Comparison of ENCODE assay signal across 22 cellular contexts in the genomic region with DNA sequence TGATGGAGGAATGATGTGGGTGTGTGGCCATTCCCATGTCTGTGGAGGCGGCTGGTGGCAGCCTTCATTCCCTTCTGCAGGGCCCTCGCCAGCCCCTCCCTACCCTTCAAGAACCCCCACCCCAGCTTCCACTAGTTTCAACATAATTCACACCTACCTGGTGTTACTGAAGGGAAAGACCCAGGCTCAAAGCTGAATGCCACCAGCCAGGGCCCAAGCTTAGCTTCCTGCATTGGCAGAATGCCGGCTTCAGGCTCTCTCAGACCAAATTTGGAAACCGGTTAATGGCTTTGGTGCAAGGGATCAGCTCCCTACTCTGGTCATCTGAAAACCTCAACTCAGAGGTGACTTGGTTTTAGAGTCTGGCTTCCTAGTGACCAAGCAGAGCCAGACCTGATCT. TPM values are rescaled to one million over a fixed set of nuclear protein-coding genes. Genes with fewer than 3 reads are reported as not detected.
DNase-seq lines count a peak whose midpoint lies in the region; ATAC-seq and TF ChIP-seq lines count a peak whose summit lies in the region.
"Had no signal": no experiment of that assay in that cellular context is flagged by ENCODE, and none has a peak within 500 bp of the region (broad histone marks: within the 10 kb centered on the region; RNA-seq: fewer than 3 reads in every experiment).

No MANE protein-coding gene starts in this region.

- ATAC-seq in sciatic nerve (no peak), HG03521 (IDR thresholded peaks at IDR 0.05; ENCODE audit: unreplicated experiment) (no peak), GM18520 (IDR thresholded peaks at IDR 0.05; ENCODE audit: unreplicated experiment) (no peak)
- ATAC-seq: HCT116, Right ventricle myocardium inferior had no signal

- H3K9me3 ChIP-seq in left ventricle myocardium inferior (replicated peaks) (no peaks in the 10 kb centered on the region), right atrium auricular region (no peaks in the 10 kb centered on the region)
- H3K9me3 ChIP-seq: BLaER1 treated with 17β-estradiol and CSF1 and Interleukin-3, amounts not matched to agents 10 nM and 100 nM; SJSA1 had no signal

- H3K27ac ChIP-seq in left ventricle myocardium inferior (replicated peaks) (peak overlapping the region; percentile 36), right atrium auricular region (no peak overlapping the region), RWPE1 (peak overlapping the region; percentile 43)
- H3K27ac ChIP-seq: BLaER1 treated with 17β-estradiol and CSF1 and Interleukin-3, amounts not matched to agents 10 nM and 100 nM; SJSA1 had no signal

- no peaks in the 10 kb centered on the region for H3K27me3 ChIP-seq in left ventricle myocardium inferior (ENCODE audit: low read depth)
- no peaks in the 10 kb centered on the region for H3K27me3 ChIP-seq in right atrium auricular region
- H3K27me3 ChIP-seq: SJSA1 had no signal

- H3K36me3 ChIP-seq in left ventricle myocardium inferior = peaks cover 50% of the 10 kb centered on the region
- peaks cover 42% of the 10 kb centered on the region for H3K36me3 ChIP-seq in right atrium auricular region

- TF ChIP-seq CTCF in left ventricle myocardium inferior (IDR thresholded peaks at IDR 0.05; ENCODE audit: borderline replicate concordance) (no peak), right atrium auricular region (IDR thresholded peaks at IDR 0.05) (no peak), RWPE1 (conservative IDR thresholded peaks at IDR 0.05; ENCODE audit: low read depth) (no peak)

- DNase-seq in left ventricle myocardium inferior (no peak), right atrium auricular region (ENCODE audit: low spot score) (no peak), RWPE1 (ENCODE audit: low spot score) (no peak), globus pallidus (ENCODE audit: low spot score) (peak; percentile 20), sciatic nerve (ENCODE audit: low spot score) (no peak)
- DNase-seq: AML-193; CD4-positive, alpha-beta memory T cell; COR-L47; DMS53; KG1; MM.1S; NCI-H2029; NCI-H446; NCI-H524 treated with DMSO at 0.1 percent for 48 hours; NCI-H774 had no signal

- CTCF ChIA-PET in RWPE1 (lab: Yijun Ruan, JAX) = interaction anchor here (0.6 kb wide), 1 partner anchor 36 kb away, joined by 3 read pairs; no protein-coding TSS in a partner anchor

- H3K4me1 ChIP-seq in left ventricle myocardium inferior (peaks cover 17% of the 10 kb centered on the region), right atrium auricular region (peaks cover 0 to 12% of the 10 kb centered on the region in 2 donors)
- H3K4me1 ChIP-seq: SJSA1 had no signal

- POLR2A ChIA-PET in RWPE1 (lab: Yijun Ruan, JAX; ENCODE audit: low non-redundant PET) = no interaction called here

- H3K4me3 ChIP-seq in left ventricle myocardium inferior = no peak overlapping the region
- H3K4me3 ChIP-seq in right atrium auricular region = no peak overlapping the region
- H3K4me3 ChIP-seq: BLaER1 treated with 17β-estradiol and CSF1 and Interleukin-3, amounts not matched to agents 10 nM and 100 nM; SJSA1 had no signal

- intact Hi-C loops in left ventricle myocardium inferior (cut with micrococcal nuclease) (no loop called here), sciatic nerve (cut with DNase I) (no loop called here)

RNA-seq across cellular contexts. Expression of a gene that starts 16.9 kb away (rescaled TPM):
- total RNA-seq in left ventricle myocardium inferior = 0.93 TPM
- 10 to 100 TPM in 1 of 2 donors, 1 to 10 TPM in 1; 3.0 to 48.4 TPM for total RNA-seq in right atrium auricular region
- 6.8 TPM for total RNA-seq in sciatic nerve
- total RNA-seq: H4 had no signal

RNA-seq across cellular contexts. Expression of a gene that starts 54.7 kb away (rescaled TPM):
- total RNA-seq in left ventricle myocardium inferior (523 TPM), right atrium auricular region (100 to 1,000 TPM; 333 to 364 TPM), sciatic nerve (107 TPM)

RNA-seq across cellular contexts. Expression of a gene that starts 55.0 kb away (rescaled TPM):
- 1,332 TPM for total RNA-seq in left ventricle myocardium inferior
- 100 to 1,000 TPM; 756 to 770 TPM for total RNA-seq in right atrium auricular region
- total RNA-seq in sciatic nerve = 85.6 TPM

Comparison
In these comparisons a context has a peak if more than half of its experiments do, and no peak if none do; other contexts are left out.
1. H3K27ac ChIP-seq: peak in left ventricle myocardium inferior (single experiment) and RWPE1 (single experiment); none in right atrium auricular region (0 of 2).